18 cellular contexts compared by ENCODE assay signal in genomic region chr20:18414140-18414539, GRCh38. TPM values are rescaled to one million over a fixed set of nuclear protein-coding genes. Genes with fewer than 3 reads are reported as not detected.
DNase-seq lines count a peak whose midpoint lies in the region; ATAC-seq and TF ChIP-seq lines count a peak whose summit lies in the region.
"Had no signal": no experiment of that assay in that cellular context is flagged by ENCODE, and none has a peak within 500 bp of the region (broad histone marks: within the 10 kb centered on the region; RNA-seq: fewer than 3 reads in every experiment).

No MANE protein-coding gene starts in this region.

- no peak overlapping the region for H3K4me3 Mint-ChIP-seq in activated CD4-positive, alpha-beta T cell treated with anti-CD3 and anti-CD28 coated beads, Interleukin-2, amount 10 ng/mL, durations not matched to agents 24 days and 14 days
- H3K4me3 Mint-ChIP-seq: B cell had no signal

- peaks cover 5% of the 10 kb centered on the region for H3K4me1 Mint-ChIP-seq in activated CD4-positive, alpha-beta T cell treated with anti-CD3 and anti-CD28 coated beads, Interleukin-2, amount 10 ng/mL, durations not matched to agents 24 days and 14 days

- no peaks in the 10 kb centered on the region for H3K36me3 Mint-ChIP-seq in activated CD4-positive, alpha-beta T cell treated with anti-CD3 and anti-CD28 coated beads, Interleukin-2, amount 10 ng/mL, durations not matched to agents 24 days and 14 days (ENCODE audit: low read depth)

- no peaks in the 10 kb centered on the region for H3K27me3 Mint-ChIP-seq in activated CD4-positive, alpha-beta T cell treated with anti-CD3 and anti-CD28 coated beads, Interleukin-2, amount 10 ng/mL, durations not matched to agents 24 days and 14 days
- H3K27me3 Mint-ChIP-seq: B cell had no signal

- no peaks in the 10 kb centered on the region for H3K27me3 ChIP-seq in thyroid gland
- H3K27me3 ChIP-seq in colonic mucosa: no peaks in the 10 kb centered on the region
- H3K27me3 ChIP-seq: SJCRH30 had no signal

- ATAC-seq in left colon (peak; percentile 71), GM21528 (IDR thresholded peaks at IDR 0.05; ENCODE audit: low FRiP score, unreplicated experiment) (no peak)

- H3K9me3 Mint-ChIP-seq in activated CD4-positive, alpha-beta T cell treated with anti-CD3 and anti-CD28 coated beads, Interleukin-2, amount 10 ng/mL, durations not matched to agents 24 days and 14 days: no peaks in the 10 kb centered on the region

- peak; percentile 45 for DNase-seq in activated CD4-positive, alpha-beta T cell treated with anti-CD3 and anti-CD28 coated beads, Interleukin-2, amount 10 ng/mL, durations not matched to agents 24 days and 14 days
- no peak for DNase-seq in activated CD4-positive, alpha-beta T cell treated with anti-CD3 and anti-CD28 coated beads for 1 hour
- no peak for DNase-seq in SK-N-MC (ENCODE audit: low read depth, low spot score)
- no peak for DNase-seq in left colon
- no peak for DNase-seq in thyroid gland
- DNase-seq in kidney tubule cell (ENCODE audit: low spot score): no peak
- DNase-seq in colonic mucosa: no peak
- DNase-seq: 8988T, DMS 273 treated with DMSO at 0.1 percent for 48 hours, DND-41, HCEC 1CT, NCI-H1105, NCI-H2081 treated with DMSO at 0.1 percent for 48 hours, NCI-H510A, NCI-H748 treated with DMSO at 0.1 percent for 48 hours, SJCRH30 had no signal

- no peak for TF ChIP-seq POLR2A in thyroid gland (IDR thresholded peaks at IDR 0.05)

- H3K4me3 ChIP-seq in SK-N-MC: no peak overlapping the region
- H3K4me3 ChIP-seq in thyroid gland (replicated peaks in 1 of 3): no peak overlapping the region
- H3K4me3 ChIP-seq in colonic mucosa: no peak overlapping the region
- H3K4me3 ChIP-seq: SJCRH30 had no signal

- H3K27ac ChIP-seq in SK-N-MC (peak overlapping the region; percentile 47), thyroid gland (peak overlapping the region in 2 of 3 donors; percentile 38 to 56), colonic mucosa (no peak overlapping the region)
- H3K27ac ChIP-seq: SJCRH30 had no signal

- TF ChIP-seq CTCF in thyroid gland (IDR thresholded peaks at IDR 0.05) (no peak), colonic mucosa (IDR thresholded peaks at IDR 0.05) (no peak)

- no peaks in the 10 kb centered on the region for H3K9me3 ChIP-seq in SK-N-MC (ENCODE audit: low read depth, low read length)
- H3K9me3 ChIP-seq in thyroid gland: no peaks in the 10 kb centered on the region
- H3K9me3 ChIP-seq in colonic mucosa: no peaks in the 10 kb centered on the region
- H3K9me3 ChIP-seq: SJCRH30 had no signal

- 74 to 78% methylated on average over 5 of the region's 5 CpGs for WGBS in thyroid gland, 2 donors

- H3K4me1 ChIP-seq in thyroid gland (peaks cover 26 to 42% of the 10 kb centered on the region in 2 donors), colonic mucosa (no peaks in the 10 kb centered on the region)
- H3K4me1 ChIP-seq: SJCRH30 had no signal

- no peak overlapping the region for H3K27ac Mint-ChIP-seq in activated CD4-positive, alpha-beta T cell treated with anti-CD3 and anti-CD28 coated beads, Interleukin-2, amount 10 ng/mL, durations not matched to agents 24 days and 14 days
- H3K27ac Mint-ChIP-seq: B cell had no signal

- H3K36me3 ChIP-seq in SK-N-MC (ENCODE audit: insufficient read depth, low read length): no peaks in the 10 kb centered on the region
- H3K36me3 ChIP-seq in thyroid gland: no peaks in the 10 kb centered on the region
- no peaks in the 10 kb centered on the region for H3K36me3 ChIP-seq in colonic mucosa
- H3K36me3 ChIP-seq: SJCRH30 had no signal

- peak overlapping the region; percentile 2 for H3K9ac ChIP-seq in SK-N-MC (ENCODE audit: insufficient read length)
- no peak overlapping the region for H3K9ac ChIP-seq in colonic mucosa (ENCODE audit: low read depth in 2 of 2, low read length in 2 of 2)

- intact Hi-C loops in activated CD4-positive, alpha-beta T cell treated with anti-CD3 and anti-CD28 coated beads, Interleukin-2, amount 10 ng/mL, durations not matched to agents 24 days and 14 days (cut with micrococcal nuclease): loop anchor here (5.0 to 10.0 kb wide), 2 partner anchors 151 to 643 kb away; partner anchors contain the start of gene SMIM26
- intact Hi-C loops in left colon (cut with DNase I, micrococcal nuclease): no loop called here
- intact Hi-C loops in thyroid gland (cut with DNase I): loop anchor here (10.0 kb wide), 1 partner anchor 91 kb away; the partner anchor contains the start of gene SEC23B
- intact Hi-C loops in colonic mucosa (cut with DNase I): loop anchor here (10.0 kb wide), 1 partner anchor 161 kb away; no protein-coding TSS in a partner anchor

RNA-seq across cellular contexts. Expression of gene DZANK1, which starts 52.7 kb away (rescaled TPM):
- 1.8 and 1.9 TPM in 2 replicates for total RNA-seq in activated CD4-positive, alpha-beta T cell treated with anti-CD3 and anti-CD28 coated beads, Interleukin-2, amount 10 ng/mL, durations not matched to agents 24 days and 14 days
- total RNA-seq in left colon (1 to 10 TPM; 1.6 to 1.8 TPM), thyroid gland (10 to 100 TPM in 1 of 4 donors, 1 to 10 TPM in 3; 6.7 to 10.6 (median 8.5) TPM), colonic mucosa (1 to 10 TPM; 1.2 to 1.4 TPM)

RNA-seq across cellular contexts. Expression of gene POLR3F, which starts 53.0 kb away (rescaled TPM):
- 15.0 and 15.3 TPM in 2 replicates for total RNA-seq in activated CD4-positive, alpha-beta T cell treated with anti-CD3 and anti-CD28 coated beads, Interleukin-2, amount 10 ng/mL, durations not matched to agents 24 days and 14 days
- total RNA-seq in left colon: 1 to 10 TPM; 4.5 to 4.7 TPM
- 10 to 100 TPM; 10.2 to 18.1 (median 13.9) TPM for total RNA-seq in thyroid gland
- 1 to 10 TPM; 5.5 to 8.9 TPM for total RNA-seq in colonic mucosa

Comparison
In these comparisons a context has a peak if more than half of its experiments do, and no peak if none do; other contexts are left out.
1. intact Hi-C loops: an anchor here in activated CD4-positive, alpha-beta T cell treated with anti-CD3 and anti-CD28 coated beads, Interleukin-2, amount 10 ng/mL, durations not matched to agents 24 days and 14 days (5.0 to 10.0 kb wide), thyroid gland (10.0 kb wide) and colonic mucosa (10.0 kb wide); none called in left colon.